In the genomic region with DNA sequence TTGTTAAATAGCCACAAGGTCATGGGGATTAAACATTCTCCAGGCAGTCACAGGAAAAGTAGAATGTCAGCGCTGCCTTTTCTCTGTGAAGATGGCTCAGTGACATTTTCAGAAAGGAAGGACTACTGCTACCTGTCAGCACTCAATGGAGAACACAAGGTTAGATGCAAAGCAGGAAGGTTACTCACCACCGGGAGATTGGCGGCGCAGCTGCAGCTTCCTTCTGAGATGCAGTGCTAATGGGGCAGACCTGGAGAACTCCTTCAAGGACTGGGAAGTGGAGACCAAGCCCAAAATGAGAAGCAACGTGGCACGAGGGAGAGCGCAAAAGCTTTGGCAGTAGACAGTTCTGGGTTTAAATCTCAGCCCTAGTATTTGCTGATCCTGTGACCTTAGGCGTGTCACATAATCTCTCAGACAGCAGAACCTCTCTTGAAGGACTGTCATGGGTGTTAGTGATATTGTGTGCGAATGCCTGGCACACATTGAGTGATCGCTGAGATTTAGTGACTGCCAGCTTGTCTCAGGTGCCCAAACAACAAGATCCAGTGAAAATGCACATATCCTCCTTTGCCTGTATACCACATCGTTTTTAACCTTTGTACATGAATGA, we compare ENCODE assay signal across 20 cellular contexts.
DNase-seq lines count a peak whose midpoint lies in the region; ATAC-seq and TF ChIP-seq lines count a peak whose summit lies in the region.
"Had no signal": no experiment of that assay in that cellular context is flagged by ENCODE, and none has a peak within 500 bp of the region (broad histone marks: within the 10 kb centered on the region; RNA-seq: fewer than 3 reads in every experiment).

No MANE protein-coding gene starts in this region.

- peaks cover 0 to 8% (median 0%) of the 10 kb centered on the region in 12 donors for H3K4me1 ChIP-seq in heart left ventricle
- H3K4me1 ChIP-seq in mesenchymal stem cell (ENCODE audit: control insufficient read depth, insufficient read depth, low read depth, low read length): peaks cover 9% of the 10 kb centered on the region
- H3K4me1 ChIP-seq: BLaER1 had no signal

- H2BK15ac ChIP-seq in mesenchymal stem cell (ENCODE audit: low read depth, poor library complexity, severe bottlenecking): no peak overlapping the region

- H4K91ac ChIP-seq in mesenchymal stem cell (ENCODE audit: low read length): no peak overlapping the region

- H3K4me2 ChIP-seq in mesenchymal stem cell (ENCODE audit: low read length, poor library complexity, severe bottlenecking): no peak overlapping the region
- H3K4me2 ChIP-seq: BLaER1, PC-9, SK-N-SH had no signal

- no peaks in the 10 kb centered on the region for H3K79me1 ChIP-seq in mesenchymal stem cell (replicated peaks; ENCODE audit: low read length, poor library complexity, severe bottlenecking)

- H3K27ac ChIP-seq in heart left ventricle: peak overlapping the region in 6 of 12 donors; percentile 11 to 73 (median 41)
- no peak overlapping the region for H3K27ac ChIP-seq in mesenchymal stem cell (ENCODE audit: low read length, poor library complexity, severe bottlenecking)
- H3K27ac ChIP-seq: BLaER1, PC-9 had no signal

- H3K4me1 Mint-ChIP-seq in activated T-cell treated with anti-CD3 and anti-CD28 coated beads, Interleukin-2, amount 50 U/mL, for 4 hours (ENCODE audit: low read depth): no peaks in the 10 kb centered on the region
- no peaks in the 10 kb centered on the region for H3K4me1 Mint-ChIP-seq in activated CD4-positive, alpha-beta memory T cell treated with anti-CD3 and anti-CD28 coated beads for 36 hours (ENCODE audit: low read depth)
- H3K4me1 Mint-ChIP-seq in T-cell: no peaks in the 10 kb centered on the region

- TF ChIP-seq POLR2A in heart left ventricle (IDR thresholded peaks at IDR 0.05): no peak

- H3K36me3 Mint-ChIP-seq in activated T-cell treated with anti-CD3 and anti-CD28 coated beads, Interleukin-2, amount 50 U/mL, for 4 hours (ENCODE audit: insufficient read depth): no peaks in the 10 kb centered on the region
- no peaks in the 10 kb centered on the region for H3K36me3 Mint-ChIP-seq in activated CD4-positive, alpha-beta memory T cell treated with anti-CD3 and anti-CD28 coated beads for 36 hours
- H3K36me3 Mint-ChIP-seq in T-cell: no peaks in the 10 kb centered on the region

- no peak overlapping the region for H2AFZ ChIP-seq in mesenchymal stem cell (ENCODE audit: low read depth, low read length)
- H2AFZ ChIP-seq: PC-9 had no signal

- no peak overlapping the region for H2BK12ac ChIP-seq in mesenchymal stem cell (ENCODE audit: low read length in 2 of 2)

- peaks cover 5% of the 10 kb centered on the region for H3K9me3 Mint-ChIP-seq in activated T-cell treated with anti-CD3 and anti-CD28 coated beads, Interleukin-2, amount 50 U/mL, for 4 hours
- no peaks in the 10 kb centered on the region for H3K9me3 Mint-ChIP-seq in activated CD4-positive, alpha-beta memory T cell treated with anti-CD3 and anti-CD28 coated beads for 36 hours
- H3K9me3 Mint-ChIP-seq in T-cell: peaks cover 0 to 8% (median 3%) of the 10 kb centered on the region in 3 donors

- H3K4me3 ChIP-seq in heart left ventricle: peak overlapping the region in 9 of 12 donors; percentile 17 to 53 (median 36)
- no peak overlapping the region for H3K4me3 ChIP-seq in mesenchymal stem cell (ENCODE audit: insufficient read depth in 1 of 2, low read depth in 1 of 2, low read length in 2 of 2)
- H3K4me3 ChIP-seq: BLaER1, K562, PC-9 had no signal

- CTCF ChIA-PET in activated CD4-positive, alpha-beta memory T cell treated with anti-CD3 and anti-CD28 coated beads for 36 hours (lab: Charles Lee): no interaction called here
- CTCF ChIA-PET in T-cell (lab: Charles Lee): no interaction called here

- H2BK5ac ChIP-seq in mesenchymal stem cell (ENCODE audit: low read depth, low read length, poor library complexity, severe bottlenecking): no peak overlapping the region

- ATAC-seq in Right ventricle myocardium inferior: peak; percentile 74
- ATAC-seq in heart left ventricle: peak; percentile 33 to 75 (median 64)
- no peak for ATAC-seq in activated T-cell treated with anti-CD3 and anti-CD28 coated beads, Interleukin-2, amount 50 U/mL, for 4 hours
- no peak for ATAC-seq in HG02840 (IDR thresholded peaks at IDR 0.05; ENCODE audit: low FRiP score, unreplicated experiment)
- ATAC-seq in T-cell (replicated peaks in 1 of 4): no peak
- ATAC-seq: K562 had no signal

- H3K36me3 ChIP-seq in heart left ventricle (no peaks in the 10 kb centered on the region), mesenchymal stem cell (ENCODE audit: control insufficient read depth in 1 of 2, insufficient read depth in 2 of 2, low read depth in 1 of 2, low read length in 2 of 2) (no peaks in the 10 kb centered on the region)
- H3K36me3 ChIP-seq: BLaER1 had no signal

- 41 to 48% (median 44%) methylated on average over 11 of the region's 11 CpGs for WGBS in heart left ventricle, 4 donors
- 77% methylated on average over 11 of the region's 11 CpGs for WGBS in mesenchymal stem cell

- no peak overlapping the region for H3K27ac Mint-ChIP-seq in activated CD4-positive, alpha-beta memory T cell treated with anti-CD3 and anti-CD28 coated beads for 36 hours
- H3K27ac Mint-ChIP-seq in T-cell: no peak overlapping the region

- H3K23ac ChIP-seq in mesenchymal stem cell (ENCODE audit: low read length in 2 of 2): no peak overlapping the region

- TF ChIP-seq CTCF in heart left ventricle (IDR thresholded peaks at IDR 0.05): no peak

- H3K14ac ChIP-seq in mesenchymal stem cell (ENCODE audit: low read length in 2 of 2): no peak overlapping the region

- peaks cover 2% of the 10 kb centered on the region for H3K27me3 Mint-ChIP-seq in activated T-cell treated with anti-CD3 and anti-CD28 coated beads, Interleukin-2, amount 50 U/mL, for 4 hours (ENCODE audit: low read depth)
- no peaks in the 10 kb centered on the region for H3K27me3 Mint-ChIP-seq in activated CD4-positive, alpha-beta memory T cell treated with anti-CD3 and anti-CD28 coated beads for 36 hours
- peaks cover 0 to 4% of the 10 kb centered on the region in 2 donors for H3K27me3 Mint-ChIP-seq in T-cell

- H2AK5ac ChIP-seq in mesenchymal stem cell (ENCODE audit: low read length, severe bottlenecking): peak overlapping the region; percentile 4

- intact Hi-C loops in Right ventricle myocardium inferior (cut with DNase I): loop anchor here (5.0 kb wide), 2 partner anchors 133 to 183 kb away; no protein-coding TSS in a partner anchor
- intact Hi-C loops in cardiac septum (cut with DNase I): loop anchor here (5.0 kb wide), 1 partner anchor 133 kb away; no protein-coding TSS in a partner anchor
- intact Hi-C loops in heart left ventricle (cut with DNase I): loop anchor here in 1 of 10 donors (5.0 kb wide), 1 partner anchor 183 kb away; no protein-coding TSS in a partner anchor
- intact Hi-C loops in activated CD4-positive, alpha-beta memory T cell treated with anti-CD3 and anti-CD28 coated beads for 36 hours (cut with micrococcal nuclease): no loop called here

- no peaks in the 10 kb centered on the region for H3K9me3 ChIP-seq in heart left ventricle
- H3K9me3 ChIP-seq in mesenchymal stem cell (ENCODE audit: control insufficient read depth, low read length): peaks cover 7% of the 10 kb centered on the region
- H3K9me3 ChIP-seq: BLaER1, SK-N-SH had no signal

- no peak overlapping the region for H3K9ac ChIP-seq in mesenchymal stem cell (ENCODE audit: low read length)
- H3K9ac ChIP-seq: BLaER1, SK-N-SH had no signal

- H3K4ac ChIP-seq in mesenchymal stem cell (ENCODE audit: low read depth in 1 of 2, low read length in 2 of 2): no peak overlapping the region

- DNase-seq in Right ventricle myocardium inferior (ENCODE audit: missing footprints) (no peak), cardiac septum (ENCODE audit: low spot score) (no peak), heart left ventricle (peak in 2 of 5 donors; percentile 30 to 33), mesenchymal stem cell (no peak), T-cell (no peak)
- no peak for DNase-seq in activated T-cell treated with anti-CD3 and anti-CD28 coated beads, Interleukin-2, amount 50 U/mL, for 4 hours
- DNase-seq in activated CD4-positive, alpha-beta memory T cell treated with anti-CD3 and anti-CD28 coated beads for 36 hours: no peak
- DNase-seq: 8988T, DND-41, GOT3, NCI-H1436 treated with DMSO at 0.1 percent for 48 hours, NCI-H2029 treated with DMSO at 0.1 percent for 48 hours, NCI-H2171 treated with DMSO at 0.1 percent for 48 hours, NCI-H748 treated with DMSO at 0.1 percent for 48 hours, PC-9, SHP77 had no signal

- H3K4me3 Mint-ChIP-seq in activated T-cell treated with anti-CD3 and anti-CD28 coated beads, Interleukin-2, amount 50 U/mL, for 4 hours: no peak overlapping the region
- no peak overlapping the region for H3K4me3 Mint-ChIP-seq in activated CD4-positive, alpha-beta memory T cell treated with anti-CD3 and anti-CD28 coated beads for 36 hours
- no peak overlapping the region for H3K4me3 Mint-ChIP-seq in T-cell

- no peak overlapping the region for H3K18ac ChIP-seq in mesenchymal stem cell (ENCODE audit: low read depth in 1 of 2, low read length in 2 of 2)

- POLR2A ChIA-PET in activated CD4-positive, alpha-beta memory T cell treated with anti-CD3 and anti-CD28 coated beads for 36 hours (lab: Charles Lee): no interaction called here
- POLR2A ChIA-PET in T-cell (lab: Charles Lee): no interaction called here

- H4K8ac ChIP-seq in mesenchymal stem cell (ENCODE audit: low read length): no peak overlapping the region

- no peak overlapping the region for H2BK120ac ChIP-seq in mesenchymal stem cell (ENCODE audit: low read depth, low read length)

- no peaks in the 10 kb centered on the region for H3K27me3 ChIP-seq in heart left ventricle
- H3K27me3 ChIP-seq in mesenchymal stem cell (ENCODE audit: control insufficient read depth in 1 of 2, insufficient read depth in 1 of 2, low read length in 2 of 2): no peaks in the 10 kb centered on the region
- H3K27me3 ChIP-seq: BLaER1 had no signal

Comparison
In these comparisons a context has a peak if more than half of its experiments do, and no peak if none do; other contexts are left out.
1. ATAC-seq: peak in Right ventricle myocardium inferior (single experiment) and heart left ventricle (4 of 4); none in activated T-cell treated with anti-CD3 and anti-CD28 coated beads, Interleukin-2, amount 50 U/mL, for 4 hours (0 of 2), HG02840 (single experiment) and T-cell (0 of 4).
2. H3K4me3 ChIP-seq: peak in heart left ventricle (9 of 12); none in mesenchymal stem cell (0 of 2).